Comparison of ENCODE assay signal across 8 cellular contexts in genomic region chr7:29189743-29190201, GRCh38. TPM values are rescaled to one million over a fixed set of nuclear protein-coding genes. Genes with fewer than 3 reads are reported as not detected.
A peak's percentile ranks its signal among the peaks of the same experiment; 100 is the strongest.
DNase-seq lines count a peak whose midpoint lies in the region; ATAC-seq lines count a peak whose summit lies in the region.

No MANE protein-coding gene starts in this region.

- H3K4me1 ChIP-seq in right cardiac atrium (ENCODE audit: control insufficient read depth, insufficient read depth, low read length), result no peaks in the 10 kb centered on the region

- H3K9me3 Mint-ChIP-seq in activated naive CD8-positive, alpha-beta T cell treated with anti-CD3 and anti-CD28 coated beads for 36 hours, result no peaks in the 10 kb centered on the region

- H3K4me3 Mint-ChIP-seq in activated naive CD8-positive, alpha-beta T cell treated with anti-CD3 and anti-CD28 coated beads for 36 hours, result no peak overlapping the region

- no peaks in the 10 kb centered on the region for H3K36me3 Mint-ChIP-seq in activated naive CD8-positive, alpha-beta T cell treated with anti-CD3 and anti-CD28 coated beads for 36 hours

- no peak overlapping the region for H3K4me3 ChIP-seq in right cardiac atrium (ENCODE audit: low read length)

- no peak overlapping the region for H3K27ac Mint-ChIP-seq in activated naive CD8-positive, alpha-beta T cell treated with anti-CD3 and anti-CD28 coated beads for 36 hours

- H3K27me3 Mint-ChIP-seq in activated naive CD8-positive, alpha-beta T cell treated with anti-CD3 and anti-CD28 coated beads for 36 hours, result peaks cover 51% of the 10 kb centered on the region

- no peaks in the 10 kb centered on the region for H3K27me3 ChIP-seq in right cardiac atrium (ENCODE audit: control insufficient read depth, insufficient read depth)

- intact Hi-C loops in right cardiac atrium (cut with DNase I), result loop anchor here (2.0 to 10.0 kb wide), 4 partner anchors 155 to 219 kb away; no protein-coding TSS in a partner anchor

- H3K9me3 ChIP-seq in right cardiac atrium (ENCODE audit: control insufficient read depth, low read length), result no peaks in the 10 kb centered on the region

- H3K27ac ChIP-seq in right cardiac atrium (ENCODE audit: low read length), result no peak overlapping the region

- DNase-seq in activated CD4-positive, CD25-positive, alpha-beta regulatory T cell treated with anti-CD3 and anti-CD28 coated beads, Interleukin-2, amount 50 U/mL, for 16 hours (ENCODE audit: low read depth, low spot score), result peak; percentile 8
- DNase-seq in LHCN-M2 (ENCODE audit: low read depth), result peak; percentile 19
- peak; percentile 32 for DNase-seq in RPMI7951 (ENCODE audit: low read depth)
- peak; percentile 59 for DNase-seq in activated naive CD8-positive, alpha-beta T cell treated with anti-CD3 and anti-CD28 coated beads for 36 hours
- DNase-seq in right cardiac atrium, result peak; percentile 59 to 85 (median 77)
- peak; percentile 82 for DNase-seq in retina

- H3K4me1 Mint-ChIP-seq in activated naive CD8-positive, alpha-beta T cell treated with anti-CD3 and anti-CD28 coated beads for 36 hours, result peaks cover 2% of the 10 kb centered on the region

- no peak for ATAC-seq in activated CD4-positive, CD25-positive, alpha-beta regulatory T cell treated with anti-CD3 and anti-CD28 coated beads, Interleukin-2, amount 50 U/mL, for 24 hours
- ATAC-seq in right cardiac atrium, result peak; percentile 57 to 80
- no peak for ATAC-seq in GM19452 (IDR thresholded peaks at IDR 0.05; ENCODE audit: unreplicated experiment)

- 12% methylated on average over 16 of the region's 16 CpGs for WGBS in right cardiac atrium

RNA-seq across cellular contexts. Expression of gene CHN2, which starts 4.8 kb away (rescaled TPM):
- total RNA-seq in LHCN-M2 (2014; rRNA removed) (not detected in 2 replicates), right cardiac atrium (1 to 10 TPM; 2.8 to 6.4 (median 4.5) TPM)
- polyA plus RNA-seq in LHCN-M2 (2012), result 0.09 TPM
- 0.20 and 0.36 TPM in 2 replicates for total RNA-seq in RPMI7951 (2014; rRNA removed; shearing (Covaris generic))
- total RNA-seq in activated naive CD8-positive, alpha-beta T cell treated with anti-CD3 and anti-CD28 coated beads for 36 hours, result 1 to 10 TPM in 1 of 2 experiments, under 1 TPM in 1; 0.80 to 1.6 TPM
- polyA plus RNA-seq in right cardiac atrium, result 2.0 TPM

RNA-seq across cellular contexts. Expression of gene CPVL, which starts 43.4 kb away (rescaled TPM):
- total RNA-seq in LHCN-M2 (2014; rRNA removed) (0.06 and 0.19 TPM in 2 replicates), right cardiac atrium (10 to 100 TPM; 10.1 to 14.4 (median 11.7) TPM)
- polyA plus RNA-seq in LHCN-M2 (2012), result 0.40 TPM
- 3.8 and 5.8 TPM in 2 replicates for total RNA-seq in RPMI7951 (2014; rRNA removed; shearing (Covaris generic))
- total RNA-seq in activated naive CD8-positive, alpha-beta T cell treated with anti-CD3 and anti-CD28 coated beads for 36 hours, result not detected
- 3.2 TPM for polyA plus RNA-seq in right cardiac atrium

Comparison
In these comparisons a context has a peak if more than half of its experiments do, and no peak if none do; other contexts are left out.
1. DNase-seq: peak in every context shown above with its lines; median percentile 82 in retina; 77 in right cardiac atrium; 59 in activated naive CD8-positive, alpha-beta T cell treated with anti-CD3 and anti-CD28 coated beads for 36 hours; 32 in RPMI7951; 19 in LHCN-M2; 8 in activated CD4-positive, CD25-positive, alpha-beta regulatory T cell treated with anti-CD3 and anti-CD28 coated beads, Interleukin-2, amount 50 U/mL, for 16 hours.
2. ATAC-seq: peak in right cardiac atrium (2 of 2); none in activated CD4-positive, CD25-positive, alpha-beta regulatory T cell treated with anti-CD3 and anti-CD28 coated beads, Interleukin-2, amount 50 U/mL, for 24 hours (0 of 2) and GM19452 (single experiment).